In genomic region chr11:119111361-119111925, GRCh38 we compare ENCODE assay signal across 20 cellular contexts. TPM values are rescaled to one million over a fixed set of nuclear protein-coding genes. Genes with fewer than 3 reads are reported as not detected.
A peak's percentile ranks its signal among the peaks of the same experiment; 100 is the strongest.
DNase-seq lines count a peak whose midpoint lies in the region; ATAC-seq and TF ChIP-seq lines count a peak whose summit lies in the region.
"Had no signal": no experiment of that assay in that cellular context is flagged by ENCODE, and none has a peak within 500 bp of the region (broad histone marks: within the 10 kb centered on the region; RNA-seq: fewer than 3 reads in every experiment).

No MANE protein-coding gene starts in this region.

- TF ChIP-seq CTCF in glutamatergic neuron (IDR thresholded peaks at IDR 0.05; ENCODE audit: partially characterized antibody, unreplicated experiment) (no peak), osteoblast (IDR thresholded peaks at IDR 0.05; ENCODE audit: extremely low read depth, low read depth, low read length) (no peak), Caco-2 (IDR thresholded peaks at IDR 0.05; ENCODE audit: insufficient read depth in 1 of 2, low read depth in 1 of 2, low read length in 1 of 2, severe bottlenecking in 1 of 2, unreplicated experiment in 1 of 2) (no peak), sigmoid colon (IDR thresholded peaks at IDR 0.05) (no peak)

- POLR2A ChIA-PET in Caco-2 (lab: Charles Lee) = interaction anchor here (0.9 to 1.3 kb wide), 3 partner anchors 10 to 26 kb away, joined by 3 read pairs; partner anchors contain the start of genes HINFP and HMBS

- no TSS peak for BruUV-seq in Caco-2 (replicated peaks; lab: Mats Ljungman, UMichigan)

- H3K27ac ChIP-seq in osteoblast (ENCODE audit: low read depth, low read length) (no peak overlapping the region), sigmoid colon (no peak overlapping the region)
- H3K27ac ChIP-seq: SJSA1 had no signal

- no peak overlapping the region for H2AFZ ChIP-seq in osteoblast (ENCODE audit: low read length)

- peaks cover 54% of the 10 kb centered on the region for H3K4me1 Mint-ChIP-seq in activated naive CD8-positive, alpha-beta T cell (ENCODE audit: low read depth)
- H3K4me1 Mint-ChIP-seq in activated naive CD8-positive, alpha-beta T cell treated with anti-CD3 and anti-CD28 coated beads, Interleukin-2, amount 50 U/mL, for 24 hours = peaks cover 36% of the 10 kb centered on the region
- peaks cover 33% of the 10 kb centered on the region for H3K4me1 Mint-ChIP-seq in activated T-helper 17 cell treated with anti-CD3 and anti-CD28 coated beads, Interleukin-2, amount 50 U/mL, for 72 hours
- H3K4me1 Mint-ChIP-seq in glutamatergic neuron (ENCODE audit: low read depth, unreplicated experiment) = peaks cover 11% of the 10 kb centered on the region
- peaks cover 16% of the 10 kb centered on the region for H3K4me1 Mint-ChIP-seq in Caco-2 (ENCODE audit: low read depth, unreplicated experiment)

- no peak for DNase-seq in activated naive CD8-positive, alpha-beta T cell treated with anti-CD3 and anti-CD28 coated beads, Interleukin-2, amount 50 U/mL, for 24 hours
- DNase-seq in glutamatergic neuron = no peak
- peak; percentile 50 for DNase-seq in osteoblast (ENCODE audit: insufficient read length, low spot score, missing footprints)
- no peak for DNase-seq in Caco-2
- no peak for DNase-seq in sigmoid colon
- DNase-seq: Calu3; CD4-positive, CD25-positive, alpha-beta regulatory T cell; DMS153; Kasumi-1; NCI-H1417; NCI-H1694 treated with DMSO at 0.1 percent for 48 hours; NCI-H2081 treated with DMSO at 0.1 percent for 48 hours; NCI-H2171 treated with DMSO at 0.1 percent for 48 hours; NCI-H524 treated with DMSO at 0.1 percent for 48 hours; OCI-M1 had no signal

- no peak overlapping the region for H3K4me3 Mint-ChIP-seq in activated naive CD8-positive, alpha-beta T cell
- no peak overlapping the region for H3K4me3 Mint-ChIP-seq in activated naive CD8-positive, alpha-beta T cell treated with anti-CD3 and anti-CD28 coated beads, Interleukin-2, amount 50 U/mL, for 24 hours
- no peak overlapping the region for H3K4me3 Mint-ChIP-seq in activated T-helper 17 cell treated with anti-CD3 and anti-CD28 coated beads, Interleukin-2, amount 50 U/mL, for 72 hours
- peak overlapping the region; percentile 23 for H3K4me3 Mint-ChIP-seq in glutamatergic neuron (ENCODE audit: unreplicated experiment)
- no peak overlapping the region for H3K4me3 Mint-ChIP-seq in Caco-2 (ENCODE audit: unreplicated experiment)

- H4K20me1 ChIP-seq in osteoblast (ENCODE audit: insufficient read depth, low read length) = peaks cover 12% of the 10 kb centered on the region

- no peak for TF ChIP-seq EP300 in sigmoid colon (IDR thresholded peaks at IDR 0.05)

- ATAC-seq in activated naive CD8-positive, alpha-beta T cell treated with anti-CD3 and anti-CD28 coated beads, Interleukin-2, amount 50 U/mL, for 24 hours = no peak
- ATAC-seq in activated T-helper 17 cell treated with anti-CD3 and anti-CD28 coated beads, Interleukin-2, amount 50 U/mL, for 72 hours (replicated peaks) = no peak
- no peak for ATAC-seq in GM21390 (IDR thresholded peaks at IDR 0.05; ENCODE audit: unreplicated experiment)

- no peak for TF ChIP-seq POLR2A in sigmoid colon (IDR thresholded peaks at IDR 0.05)

- intact Hi-C loops in Caco-2 (cut with micrococcal nuclease; ENCODE audit: unreplicated experiment) = no loop called here
- intact Hi-C loops in sigmoid colon (cut with DNase I) = no loop called here

- no peaks in the 10 kb centered on the region for H3K27me3 ChIP-seq in osteoblast (ENCODE audit: insufficient read depth, low read length)
- H3K27me3 ChIP-seq in Caco-2 (replicated peaks; ENCODE audit: control insufficient read depth, insufficient read depth, low read length) = no peaks in the 10 kb centered on the region
- H3K27me3 ChIP-seq in sigmoid colon = no peaks in the 10 kb centered on the region
- H3K27me3 ChIP-seq: SJSA1 had no signal

- H3K4me2 ChIP-seq in osteoblast (ENCODE audit: insufficient read depth, low read length) = no peak overlapping the region

- H3K9me3 ChIP-seq in osteoblast (ENCODE audit: low read depth, low read length) (no peaks in the 10 kb centered on the region), Caco-2 (no peaks in the 10 kb centered on the region), sigmoid colon (no peaks in the 10 kb centered on the region)
- H3K9me3 ChIP-seq: SJSA1 had no signal

- H3K79me2 ChIP-seq in osteoblast (ENCODE audit: insufficient read depth, low read length) = peaks cover 24% of the 10 kb centered on the region

- H3K4me3 ChIP-seq in osteoblast (ENCODE audit: insufficient read depth, low read length) = no peak overlapping the region
- H3K4me3 ChIP-seq in Caco-2 (ENCODE audit: low read depth, low read length) = no peak overlapping the region
- H3K4me3 ChIP-seq in sigmoid colon = no peak overlapping the region
- H3K4me3 ChIP-seq: SJSA1 had no signal

- H3K4me1 ChIP-seq in osteoblast (ENCODE audit: insufficient read depth, low read length) (peaks cover 18% of the 10 kb centered on the region), Caco-2 (peaks cover 15% of the 10 kb centered on the region), sigmoid colon (peaks cover 0 to 31% (median 23%) of the 10 kb centered on the region in 4 donors)

- WGBS in sigmoid colon, 2 donors = 95 to 96% methylated on average over 11 of the region's 11 CpGs

- no peaks in the 10 kb centered on the region for H3K27me3 Mint-ChIP-seq in activated naive CD8-positive, alpha-beta T cell
- no peaks in the 10 kb centered on the region for H3K27me3 Mint-ChIP-seq in activated naive CD8-positive, alpha-beta T cell treated with anti-CD3 and anti-CD28 coated beads, Interleukin-2, amount 50 U/mL, for 24 hours
- H3K27me3 Mint-ChIP-seq in activated T-helper 17 cell treated with anti-CD3 and anti-CD28 coated beads, Interleukin-2, amount 50 U/mL, for 72 hours = no peaks in the 10 kb centered on the region
- H3K27me3 Mint-ChIP-seq in glutamatergic neuron (ENCODE audit: unreplicated experiment) (peaks cover 7% of the 10 kb centered on the region), Caco-2 (ENCODE audit: insufficient read depth, unreplicated experiment) (no peaks in the 10 kb centered on the region)
- H3K27me3 Mint-ChIP-seq: CD4-positive, CD25-positive, alpha-beta regulatory T cell had no signal

- CTCF ChIA-PET in Caco-2 (lab: Charles Lee) = no interaction called here

- no peaks in the 10 kb centered on the region for H3K9me3 Mint-ChIP-seq in activated naive CD8-positive, alpha-beta T cell (ENCODE audit: low read depth)
- H3K9me3 Mint-ChIP-seq in activated naive CD8-positive, alpha-beta T cell treated with anti-CD3 and anti-CD28 coated beads, Interleukin-2, amount 50 U/mL, for 24 hours = no peaks in the 10 kb centered on the region
- H3K9me3 Mint-ChIP-seq in activated T-helper 17 cell treated with anti-CD3 and anti-CD28 coated beads, Interleukin-2, amount 50 U/mL, for 72 hours = no peaks in the 10 kb centered on the region
- H3K9me3 Mint-ChIP-seq in glutamatergic neuron (ENCODE audit: unreplicated experiment) (no peaks in the 10 kb centered on the region), Caco-2 (ENCODE audit: unreplicated experiment) (no peaks in the 10 kb centered on the region)
- H3K9me3 Mint-ChIP-seq: CD4-positive, CD25-positive, alpha-beta regulatory T cell had no signal

- H3K36me3 ChIP-seq in osteoblast (ENCODE audit: insufficient read depth, low read length) (peaks cover 39% of the 10 kb centered on the region), Caco-2 (ENCODE audit: control insufficient read depth, insufficient read depth, low read length) (0 out of 2 replicates have a peak, but pooled peaks cover 2% of the 10 kb centered on the region), sigmoid colon (peaks cover 7 to 57% (median 28%) of the 10 kb centered on the region in 4 donors)
- H3K36me3 ChIP-seq: SJSA1 had no signal

- peak overlapping the region; percentile 38 for H3K27ac Mint-ChIP-seq in activated naive CD8-positive, alpha-beta T cell
- H3K27ac Mint-ChIP-seq in activated naive CD8-positive, alpha-beta T cell treated with anti-CD3 and anti-CD28 coated beads, Interleukin-2, amount 50 U/mL, for 24 hours = no peak overlapping the region
- H3K27ac Mint-ChIP-seq in activated T-helper 17 cell treated with anti-CD3 and anti-CD28 coated beads, Interleukin-2, amount 50 U/mL, for 72 hours = peak overlapping the region; percentile 63
- H3K27ac Mint-ChIP-seq in glutamatergic neuron (ENCODE audit: unreplicated experiment) (no peak overlapping the region), Caco-2 (ENCODE audit: unreplicated experiment) (no peak overlapping the region)

- peaks cover 17% of the 10 kb centered on the region for H3K36me3 Mint-ChIP-seq in activated naive CD8-positive, alpha-beta T cell
- H3K36me3 Mint-ChIP-seq in activated naive CD8-positive, alpha-beta T cell treated with anti-CD3 and anti-CD28 coated beads, Interleukin-2, amount 50 U/mL, for 24 hours (ENCODE audit: low read depth) = peaks cover 33% of the 10 kb centered on the region
- peaks cover 75% of the 10 kb centered on the region for H3K36me3 Mint-ChIP-seq in activated T-helper 17 cell treated with anti-CD3 and anti-CD28 coated beads, Interleukin-2, amount 50 U/mL, for 72 hours (ENCODE audit: low read depth)
- peaks cover 17% of the 10 kb centered on the region for H3K36me3 Mint-ChIP-seq in glutamatergic neuron (ENCODE audit: unreplicated experiment)
- H3K36me3 Mint-ChIP-seq in Caco-2 (ENCODE audit: insufficient read depth, unreplicated experiment) = peaks cover 38% of the 10 kb centered on the region

RNA-seq across cellular contexts. Expression of gene C2CD2L, which starts 4.3 kb away (rescaled TPM):
- 10 to 100 TPM; 16.5 to 26.4 TPM for total RNA-seq in activated T-helper 17 cell treated with anti-CD3 and anti-CD28 coated beads, Interleukin-2, amount 50 U/mL, for 72 hours
- total RNA-seq in glutamatergic neuron (ENCODE audit: unreplicated experiment) (32.8 TPM), osteoblast (5.0 and 6.2 TPM in 2 replicates), Caco-2 (2022) (14.7 and 15.4 TPM in 2 replicates), sigmoid colon (1 to 10 TPM; 5.3 to 8.0 (median 5.8) TPM)
- polyA plus RNA-seq in sigmoid colon = 10 to 100 TPM in 1 of 3 donors, 1 to 10 TPM in 2; 6.0 to 22.6 (median 7.6) TPM

RNA-seq across cellular contexts. Expression of gene DPAGT1, which starts 9.8 kb away (rescaled TPM):
- 10 to 100 TPM; 57.6 to 85.7 TPM for total RNA-seq in activated T-helper 17 cell treated with anti-CD3 and anti-CD28 coated beads, Interleukin-2, amount 50 U/mL, for 72 hours
- total RNA-seq in glutamatergic neuron (ENCODE audit: unreplicated experiment) = 36.1 TPM
- total RNA-seq in osteoblast = 20.3 and 22.1 TPM in 2 replicates
- 117 and 119 TPM in 2 replicates for total RNA-seq in Caco-2 (2022)
- total RNA-seq in sigmoid colon = 10 to 100 TPM; 16.1 to 22.1 (median 16.8) TPM
- polyA plus RNA-seq in sigmoid colon = 10 to 100 TPM in 1 of 3 donors, 1 to 10 TPM in 2; 4.2 to 44.6 (median 6.9) TPM

RNA-seq across cellular contexts. Expression of gene HINFP, which starts 9.9 kb away (rescaled TPM):
- total RNA-seq in activated T-helper 17 cell treated with anti-CD3 and anti-CD28 coated beads, Interleukin-2, amount 50 U/mL, for 72 hours = 10 to 100 TPM; 41.6 to 47.5 TPM
- 58.1 TPM for total RNA-seq in glutamatergic neuron (ENCODE audit: unreplicated experiment)
- 20.6 and 22.8 TPM in 2 replicates for total RNA-seq in osteoblast
- 61.6 and 65.2 TPM in 2 replicates for total RNA-seq in Caco-2 (2022)
- total RNA-seq in sigmoid colon = 10 to 100 TPM; 15.0 to 33.0 (median 21.2) TPM
- 10 to 100 TPM; 12.0 to 23.2 (median 20.1) TPM for polyA plus RNA-seq in sigmoid colon

RNA-seq across cellular contexts. Expression of gene HMBS, which starts 26.8 kb away (rescaled TPM):
- total RNA-seq in activated T-helper 17 cell treated with anti-CD3 and anti-CD28 coated beads, Interleukin-2, amount 50 U/mL, for 72 hours = 10 to 100 TPM; 15.7 to 26.3 TPM
- 30.4 TPM for total RNA-seq in glutamatergic neuron (ENCODE audit: unreplicated experiment)
- 5.0 and 8.7 TPM in 2 replicates for total RNA-seq in osteoblast
- 94.9 and 95.7 TPM in 2 replicates for total RNA-seq in Caco-2 (2022)
- total RNA-seq in sigmoid colon = 10 to 100 TPM in 1 of 4 donors, 1 to 10 TPM in 3; 5.6 to 15.2 (median 6.6) TPM
- polyA plus RNA-seq in sigmoid colon = 10 to 100 TPM; 20.3 to 39.3 (median 22.2) TPM

RNA-seq across cellular contexts. Expression of gene ABCG4, which starts 37.4 kb away (rescaled TPM):
- not detected for total RNA-seq in activated T-helper 17 cell treated with anti-CD3 and anti-CD28 coated beads, Interleukin-2, amount 50 U/mL, for 72 hours
- 2.4 TPM for total RNA-seq in glutamatergic neuron (ENCODE audit: unreplicated experiment)
- total RNA-seq in osteoblast = under 0.01 TPM in 1 of 2 replicates, not detected in the other
- 0.18 TPM in 1 of 2 replicates, not detected in the other for total RNA-seq in Caco-2 (2022)
- under 1 TPM in 3 of 4 donors, not detected in 1; under 0.01 to 0.55 (median 0.27) TPM for total RNA-seq in sigmoid colon
- under 1 TPM in 2 of 3 donors, not detected in 1; under 0.01 to 0.26 TPM for polyA plus RNA-seq in sigmoid colon
- total RNA-seq: Calu3; CD4-positive, CD25-positive, alpha-beta regulatory T cell; MCF 10A had no signal
- polyA plus RNA-seq: CD4-positive, CD25-positive, alpha-beta regulatory T cell had no signal

Comparison
In these comparisons a context has a peak if more than half of its experiments do, and no peak if none do; other contexts are left out.
1. H3K27ac Mint-ChIP-seq: peak in activated naive CD8-positive, alpha-beta T cell (single experiment) and activated T-helper 17 cell treated with anti-CD3 and anti-CD28 coated beads, Interleukin-2, amount 50 U/mL, for 72 hours (single experiment); none in activated naive CD8-positive, alpha-beta T cell treated with anti-CD3 and anti-CD28 coated beads, Interleukin-2, amount 50 U/mL, for 24 hours (single experiment), glutamatergic neuron (single experiment) and Caco-2 (single experiment).